Comparison of ENCODE assay signal across 2 cellular contexts in the genomic region with DNA sequence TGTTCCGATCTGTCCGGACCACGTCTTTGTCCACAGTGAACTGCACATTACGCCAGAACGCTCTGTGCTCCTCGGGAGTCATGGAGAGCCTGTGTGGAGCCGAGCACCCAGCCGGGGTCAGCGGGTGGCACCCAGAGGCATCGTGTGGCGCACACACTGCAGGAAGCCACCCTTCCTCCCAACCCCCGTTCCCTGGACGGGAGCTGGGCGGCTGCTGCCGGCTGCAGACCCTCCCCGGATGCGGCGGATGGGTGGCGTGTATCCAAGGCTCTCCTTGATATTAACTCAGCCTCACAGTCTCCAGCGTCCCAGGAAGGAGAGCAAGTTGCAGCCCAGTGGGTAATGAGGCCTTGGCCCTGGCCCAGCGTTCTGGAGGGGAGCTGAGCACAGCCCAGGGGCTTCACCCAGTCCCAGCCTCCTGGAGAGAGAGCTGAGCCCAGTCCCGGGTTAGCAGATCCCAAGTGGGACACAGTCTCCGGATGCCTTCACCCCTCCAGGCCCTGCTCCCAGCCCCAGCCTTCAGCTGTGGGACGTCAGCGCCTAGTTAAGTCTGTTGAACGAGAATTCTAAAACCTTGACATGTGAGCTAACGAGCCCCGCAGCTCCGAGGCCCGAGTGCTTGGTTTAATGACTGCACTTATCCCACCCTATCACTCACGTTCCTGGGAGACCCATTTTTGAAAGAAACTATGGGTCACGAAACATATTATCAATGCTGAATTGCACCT.
TF ChIP-seq lines count a peak whose summit lies in the region.

No MANE protein-coding gene starts in this region.

TF ChIP-seq in SK-N-SH, 30 proteins besides CTCF, POLR2A, EP300 and RAD21 (continued from another document):
- TF ChIP-seq, protein P1, sequence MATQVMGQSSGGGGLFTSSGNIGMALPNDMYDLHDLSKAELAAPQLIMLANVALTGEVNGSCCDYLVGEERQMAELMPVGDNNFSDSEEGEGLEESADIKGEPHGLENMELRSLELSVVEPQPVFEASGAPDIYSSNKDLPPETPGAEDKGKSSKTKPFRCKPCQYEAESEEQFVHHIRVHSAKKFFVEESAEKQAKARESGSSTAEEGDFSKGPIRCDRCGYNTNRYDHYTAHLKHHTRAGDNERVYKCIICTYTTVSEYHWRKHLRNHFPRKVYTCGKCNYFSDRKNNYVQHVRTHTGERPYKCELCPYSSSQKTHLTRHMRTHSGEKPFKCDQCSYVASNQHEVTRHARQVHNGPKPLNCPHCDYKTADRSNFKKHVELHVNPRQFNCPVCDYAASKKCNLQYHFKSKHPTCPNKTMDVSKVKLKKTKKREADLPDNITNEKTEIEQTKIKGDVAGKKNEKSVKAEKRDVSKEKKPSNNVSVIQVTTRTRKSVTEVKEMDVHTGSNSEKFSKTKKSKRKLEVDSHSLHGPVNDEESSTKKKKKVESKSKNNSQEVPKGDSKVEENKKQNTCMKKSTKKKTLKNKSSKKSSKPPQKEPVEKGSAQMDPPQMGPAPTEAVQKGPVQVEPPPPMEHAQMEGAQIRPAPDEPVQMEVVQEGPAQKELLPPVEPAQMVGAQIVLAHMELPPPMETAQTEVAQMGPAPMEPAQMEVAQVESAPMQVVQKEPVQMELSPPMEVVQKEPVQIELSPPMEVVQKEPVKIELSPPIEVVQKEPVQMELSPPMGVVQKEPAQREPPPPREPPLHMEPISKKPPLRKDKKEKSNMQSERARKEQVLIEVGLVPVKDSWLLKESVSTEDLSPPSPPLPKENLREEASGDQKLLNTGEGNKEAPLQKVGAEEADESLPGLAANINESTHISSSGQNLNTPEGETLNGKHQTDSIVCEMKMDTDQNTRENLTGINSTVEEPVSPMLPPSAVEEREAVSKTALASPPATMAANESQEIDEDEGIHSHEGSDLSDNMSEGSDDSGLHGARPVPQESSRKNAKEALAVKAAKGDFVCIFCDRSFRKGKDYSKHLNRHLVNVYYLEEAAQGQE (IDR thresholded peaks at IDR 0.05; ENCODE audit: low read depth, low read length): no peak
- no peak for TF ChIP-seq MEF2A (IDR thresholded peaks at IDR 0.05; ENCODE audit: borderline replicate concordance, low read depth)
- no peak for TF ChIP-seq TCF12 (IDR thresholded peaks at IDR 0.05)
- TF ChIP-seq FOXM1 (IDR thresholded peaks at IDR 0.05; ENCODE audit: low read depth): no peak
- TF ChIP-seq GABPA (IDR thresholded peaks at IDR 0.05; ENCODE audit: low read depth): no peak
- no peak for TF ChIP-seq TEAD4 (IDR thresholded peaks at IDR 0.05; ENCODE audit: borderline replicate concordance, insufficient read depth)
- TF ChIP-seq RFX5 (IDR thresholded peaks at IDR 0.05; ENCODE audit: low read length): no peak
- TF ChIP-seq EZH2phosphoT487 (IDR thresholded peaks at IDR 0.05; ENCODE audit: borderline replicate concordance, low read depth): no peak
- no peak for TF ChIP-seq SMC3 (IDR thresholded peaks at IDR 0.05; ENCODE audit: low read depth, low read length)
- TF ChIP-seq SIN3A (IDR thresholded peaks at IDR 0.05; ENCODE audit: borderline replicate concordance, low read depth, low read length): no peak
- no peak for TF ChIP-seq NRF1 (IDR thresholded peaks at IDR 0.05; ENCODE audit: low read depth, low read length)

TF ChIP-seq in SK-N-SH treated with all-trans-retinoic acid at 6 μM for 48 hours, 23 proteins besides CTCF, POLR2A, EP300 and RAD21 (continued from another document):
- TF ChIP-seq, protein P2, sequence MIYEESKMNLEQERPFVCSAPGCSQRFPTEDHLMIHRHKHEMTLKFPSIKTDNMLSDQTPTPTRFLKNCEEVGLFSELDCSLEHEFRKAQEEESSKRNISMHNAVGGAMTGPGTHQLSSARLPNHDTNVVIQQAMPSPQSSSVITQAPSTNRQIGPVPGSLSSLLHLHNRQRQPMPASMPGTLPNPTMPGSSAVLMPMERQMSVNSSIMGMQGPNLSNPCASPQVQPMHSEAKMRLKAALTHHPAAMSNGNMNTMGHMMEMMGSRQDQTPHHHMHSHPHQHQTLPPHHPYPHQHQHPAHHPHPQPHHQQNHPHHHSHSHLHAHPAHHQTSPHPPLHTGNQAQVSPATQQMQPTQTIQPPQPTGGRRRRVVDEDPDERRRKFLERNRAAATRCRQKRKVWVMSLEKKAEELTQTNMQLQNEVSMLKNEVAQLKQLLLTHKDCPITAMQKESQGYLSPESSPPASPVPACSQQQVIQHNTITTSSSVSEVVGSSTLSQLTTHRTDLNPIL (CRISPR knock-in tag; IDR thresholded peaks at IDR 0.05; ENCODE audit: low read depth): no peak
